ENCODE assay signal across 9 cellular contexts in genomic region chr2:207257291-207258190, GRCh38.
DNase-seq lines count a peak whose midpoint lies in the region; ATAC-seq, FAIRE-seq and TF ChIP-seq lines count a peak whose summit lies in the region.
"Had no signal": no experiment of that assay in that cellular context is flagged by ENCODE, and none has a peak within 500 bp of the region (broad histone marks: within the 10 kb centered on the region; RNA-seq: fewer than 3 reads in every experiment).

No MANE protein-coding gene starts in this region.

- peaks cover 81% of the 10 kb centered on the region for H3K4me1 Mint-ChIP-seq in glutamatergic neuron (ENCODE audit: low read depth, unreplicated experiment)

- H3K27ac ChIP-seq in HUES48 (ENCODE audit: low read depth, low read length) (peak overlapping the region; percentile 30), RWPE2 (ENCODE audit: poor library complexity, severe bottlenecking) (peak overlapping the region; percentile 100), stomach smooth muscle (ENCODE audit: low read length) (peak overlapping the region; percentile 85)

- H3K9ac ChIP-seq in HUES48 (ENCODE audit: low read depth, low read length) (no peak overlapping the region), stomach smooth muscle (ENCODE audit: low read length in 2 of 2) (peak overlapping the region; percentile 55 to 65)

- FAIRE-seq in D721Med (lab: Jason Lieb, UNC), result no peak

- peak overlapping the region; percentile 98 for H3K27ac Mint-ChIP-seq in glutamatergic neuron (ENCODE audit: unreplicated experiment)

- peaks cover 16% of the 10 kb centered on the region for H3K27me3 Mint-ChIP-seq in glutamatergic neuron (ENCODE audit: unreplicated experiment)

- H3K4me3 Mint-ChIP-seq in glutamatergic neuron (ENCODE audit: unreplicated experiment), result peak overlapping the region; percentile 78

- no peak for ATAC-seq in RWPE2 (ENCODE audit: low read depth)

- no peaks in the 10 kb centered on the region for H3K36me3 ChIP-seq in HUES48 (ENCODE audit: control insufficient read depth, insufficient read depth, low read length)
- H3K36me3 ChIP-seq in RWPE2 (ENCODE audit: low read depth), result no peaks in the 10 kb centered on the region
- H3K36me3 ChIP-seq in stomach smooth muscle (ENCODE audit: control insufficient read depth in 2 of 2, insufficient read depth in 2 of 2, low read length in 2 of 2), result no peaks in the 10 kb centered on the region

- H3K27me3 ChIP-seq in HUES48 (ENCODE audit: control insufficient read depth, insufficient read depth, low read length) (no peaks in the 10 kb centered on the region), RWPE2 (ENCODE audit: insufficient read depth, poor library complexity, severe bottlenecking) (no peaks in the 10 kb centered on the region), stomach smooth muscle (ENCODE audit: control insufficient read depth in 1 of 2, insufficient read depth in 2 of 2, low read length in 2 of 2) (no peaks in the 10 kb centered on the region)

- DNase-seq in RWPE2 (ENCODE audit: low spot score) (no peak), glutamatergic neuron (no peak), D721Med (ENCODE audit: insufficient read length, low spot score) (no peak), NCI-H1436 (lab: John Stamatoyannopoulos, UW) (no peak), NCI-H1694 (lab: John Stamatoyannopoulos, UW) (no peak), NCI-H82 treated with DMSO at 0.1 percent for 48 hours (lab: John Stamatoyannopoulos, UW; ENCODE audit: unreplicated experiment) (no peak)
- DNase-seq: GF-D8 had no signal

- H3K4me1 ChIP-seq in HUES48 (ENCODE audit: control insufficient read depth, insufficient read depth, low read length) (peaks cover 31% of the 10 kb centered on the region), RWPE2 (ENCODE audit: insufficient read depth, poor library complexity, severe bottlenecking) (peaks cover 53% of the 10 kb centered on the region), stomach smooth muscle (ENCODE audit: control insufficient read depth, insufficient read depth, low read length) (peaks cover 55% of the 10 kb centered on the region)

- TF ChIP-seq CTCF in RWPE2 (IDR thresholded peaks at IDR 0.05; ENCODE audit: poor library complexity, severe bottlenecking) (no peak), glutamatergic neuron (IDR thresholded peaks at IDR 0.05; ENCODE audit: partially characterized antibody, unreplicated experiment) (no peak), D721Med (IDR thresholded peaks at IDR 0.05; ENCODE audit: insufficient read depth, missing control alignments) (no peak)

- H3K4me3 ChIP-seq in HUES48 (ENCODE audit: low read depth, low read length) (no peak overlapping the region), RWPE2 (ENCODE audit: severe bottlenecking) (no peak overlapping the region), stomach smooth muscle (ENCODE audit: low read length in 2 of 2) (peak overlapping the region; percentile 15 to 41)

- H3K9me3 Mint-ChIP-seq in glutamatergic neuron (ENCODE audit: unreplicated experiment), result peaks cover 26% of the 10 kb centered on the region

- H3K36me3 Mint-ChIP-seq in glutamatergic neuron (ENCODE audit: unreplicated experiment), result no peaks in the 10 kb centered on the region

- H3K9me3 ChIP-seq in HUES48 (ENCODE audit: control insufficient read depth, insufficient read depth, low read length) (no peaks in the 10 kb centered on the region), RWPE2 (ENCODE audit: severe bottlenecking) (no peaks in the 10 kb centered on the region), stomach smooth muscle (ENCODE audit: control insufficient read depth in 2 of 2, low read length in 2 of 2) (no peaks in the 10 kb centered on the region)

Comparison
In these comparisons a context has a peak if more than half of its experiments do, and no peak if none do; other contexts are left out.
1. H3K27ac ChIP-seq: peak in every context shown above with its lines; median percentile 100 in RWPE2; 85 in stomach smooth muscle; 30 in HUES48.
2. H3K4me3 ChIP-seq: peak in stomach smooth muscle (2 of 2); none in HUES48 (single experiment) and RWPE2 (single experiment).